Comparison of ENCODE assay signal across 11 cellular contexts in genomic region chr1:228463009-228463558, GRCh38. TPM values are rescaled to one million over a fixed set of nuclear protein-coding genes. Genes with fewer than 3 reads are reported as not detected.
DNase-seq lines count a peak whose midpoint lies in the region; ATAC-seq and TF ChIP-seq lines count a peak whose summit lies in the region.
"Had no signal": no experiment of that assay in that cellular context is flagged by ENCODE, and none has a peak within 500 bp of the region (broad histone marks: within the 10 kb centered on the region; RNA-seq: fewer than 3 reads in every experiment).

No MANE protein-coding gene starts in this region.

- H3K36me3 Mint-ChIP-seq in Calu3 (ENCODE audit: insufficient read depth, unreplicated experiment) (peaks cover 26% of the 10 kb centered on the region), nephron (ENCODE audit: low read depth) (no peaks in the 10 kb centered on the region)
- H3K36me3 Mint-ChIP-seq in activated naive CD8-positive, alpha-beta T cell treated with anti-CD3 and anti-CD28 coated beads, Interleukin-2, amount 10 ng/mL, durations not matched to agents 7 days and 5 days = peaks cover 7% of the 10 kb centered on the region

- intact Hi-C loops in Calu3 (cut with micrococcal nuclease; ENCODE audit: unreplicated experiment) = no loop called here

- H3K4me1 Mint-ChIP-seq in Calu3 (ENCODE audit: low read depth, unreplicated experiment) (peaks cover 19% of the 10 kb centered on the region), nephron (peaks cover 26% of the 10 kb centered on the region)
- peaks cover 62% of the 10 kb centered on the region for H3K4me1 Mint-ChIP-seq in activated naive CD8-positive, alpha-beta T cell treated with anti-CD3 and anti-CD28 coated beads, Interleukin-2, amount 10 ng/mL, durations not matched to agents 7 days and 5 days

- DNase-seq in Calu3 (no peak), COLO668 (lab: John Stamatoyannopoulos, UW; ENCODE audit: unreplicated experiment) (no peak), upper lobe of left lung (no peak)
- no peak for DNase-seq in activated naive CD8-positive, alpha-beta T cell treated with anti-CD3 and anti-CD28 coated beads, Interleukin-2, amount 10 ng/mL, durations not matched to agents 7 days and 5 days
- DNase-seq in stimulated activated naive CD4-positive, alpha-beta T cell (lab: John Stamatoyannopoulos, UW) = no peak
- DNase-seq: HFFc6 had no signal

- no peak overlapping the region for H3K27ac Mint-ChIP-seq in Calu3 (ENCODE audit: unreplicated experiment)
- peak overlapping the region; percentile 88 for H3K27ac Mint-ChIP-seq in activated naive CD8-positive, alpha-beta T cell treated with anti-CD3 and anti-CD28 coated beads, Interleukin-2, amount 10 ng/mL, durations not matched to agents 7 days and 5 days
- no peak overlapping the region for H3K27ac Mint-ChIP-seq in nephron
- H3K27ac Mint-ChIP-seq: HFFc6 had no signal

- POLR2A ChIA-PET in activated naive CD8-positive, alpha-beta T cell treated with anti-CD3 and anti-CD28 coated beads, Interleukin-2, amount 10 ng/mL, durations not matched to agents 7 days and 5 days (lab: Charles Lee) = interaction anchor here (0.9 to 4.9 kb wide), 7 partner anchors 13 to 323 kb away, joined by 3 to 111 read pairs (median 27); partner anchors contain the start of genes GUK1, IBA57, RNF187 and TRIM11

- TF ChIP-seq EP300 in upper lobe of left lung (IDR thresholded peaks at IDR 0.05) = no peak
- TF ChIP-seq EP300 in gastroesophageal sphincter (IDR thresholded peaks at IDR 0.05) = no peak

- H3K9ac ChIP-seq in HUES64 (ENCODE audit: low read depth, low read length) = no peak overlapping the region

- H3K9me3 Mint-ChIP-seq in Calu3 (ENCODE audit: low read depth, unreplicated experiment) (no peaks in the 10 kb centered on the region), nephron (no peaks in the 10 kb centered on the region)
- H3K9me3 Mint-ChIP-seq in activated naive CD8-positive, alpha-beta T cell treated with anti-CD3 and anti-CD28 coated beads, Interleukin-2, amount 10 ng/mL, durations not matched to agents 7 days and 5 days = no peaks in the 10 kb centered on the region
- H3K9me3 Mint-ChIP-seq: HFFc6 had no signal

- no TSS peak for BruUV-seq in Calu3 (replicated peaks; lab: Mats Ljungman, UMichigan)

- WGBS in HUES64 = 71% methylated on average over 5 of the region's 7 CpGs
- WGBS in upper lobe of left lung, 2 donors = 51 to 58% methylated on average over 7 of the region's 7 CpGs
- 50 to 51% methylated on average over 7 of the region's 7 CpGs for WGBS in gastroesophageal sphincter (ENCODE audit: low coverage in 1 of 2), 2 donors

- H3K4me3 Mint-ChIP-seq in Calu3 (ENCODE audit: low read depth, unreplicated experiment) (peak overlapping the region; percentile 52), nephron (peak overlapping the region; percentile 86 to 90 (median 88))
- peak overlapping the region; percentile 82 for H3K4me3 Mint-ChIP-seq in activated naive CD8-positive, alpha-beta T cell treated with anti-CD3 and anti-CD28 coated beads, Interleukin-2, amount 10 ng/mL, durations not matched to agents 7 days and 5 days

- ATAC-seq in activated naive CD8-positive, alpha-beta T cell treated with anti-CD3 and anti-CD28 coated beads, Interleukin-2, amount 10 ng/mL, durations not matched to agents 7 days and 5 days (ENCODE audit: low read depth) = no peak
- no peak for ATAC-seq in upper lobe of left lung (ENCODE audit: low FRiP score in 2 of 2)
- ATAC-seq in gastroesophageal sphincter = no peak

- H3K27ac ChIP-seq in HUES64 (ENCODE audit: low read depth, low read length) = no peak overlapping the region
- H3K27ac ChIP-seq in upper lobe of left lung = no peak overlapping the region
- no peak overlapping the region for H3K27ac ChIP-seq in gastroesophageal sphincter
- H3K27ac ChIP-seq: breast epithelium had no signal

- H3K27me3 ChIP-seq in HUES64 (ENCODE audit: insufficient read depth, low read length) = peaks cover 62% of the 10 kb centered on the region
- H3K27me3 ChIP-seq in upper lobe of left lung = peaks cover 0 to 44% (median 10%) of the 10 kb centered on the region in 4 donors
- H3K27me3 ChIP-seq in gastroesophageal sphincter = peaks cover 100% of the 10 kb centered on the region

- H3K4me1 ChIP-seq in HUES64 (ENCODE audit: insufficient read depth, low read length) (peaks cover 11% of the 10 kb centered on the region), upper lobe of left lung (peaks cover 14 to 41% (median 23%) of the 10 kb centered on the region in 4 donors), gastroesophageal sphincter (peaks cover 0 to 44% (median 15%) of the 10 kb centered on the region in 3 donors)
- H3K4me1 ChIP-seq: breast epithelium had no signal

- peaks cover 79% of the 10 kb centered on the region for H3K27me3 Mint-ChIP-seq in Calu3 (ENCODE audit: unreplicated experiment)
- peaks cover 7% of the 10 kb centered on the region for H3K27me3 Mint-ChIP-seq in activated naive CD8-positive, alpha-beta T cell treated with anti-CD3 and anti-CD28 coated beads, Interleukin-2, amount 10 ng/mL, durations not matched to agents 7 days and 5 days
- H3K27me3 Mint-ChIP-seq in nephron (ENCODE audit: low read depth) = peaks cover 33% of the 10 kb centered on the region

- TF ChIP-seq POLR2A in upper lobe of left lung (IDR thresholded peaks at IDR 0.05) (no peak), gastroesophageal sphincter (IDR thresholded peaks at IDR 0.05) (no peak)

- H3K9me3 ChIP-seq in HUES64 (ENCODE audit: insufficient read depth, low read depth, low read length) = no peaks in the 10 kb centered on the region
- H3K9me3 ChIP-seq in upper lobe of left lung = no peaks in the 10 kb centered on the region
- H3K9me3 ChIP-seq in gastroesophageal sphincter = no peaks in the 10 kb centered on the region
- H3K9me3 ChIP-seq: breast epithelium had no signal

- peak overlapping the region; percentile 72 for H3K4me3 ChIP-seq in HUES64 (ENCODE audit: low read length)
- no peak overlapping the region for H3K4me3 ChIP-seq in upper lobe of left lung
- no peak overlapping the region for H3K4me3 ChIP-seq in gastroesophageal sphincter

- CTCF ChIA-PET in Calu3 (lab: Charles Lee) = no interaction called here

- TF ChIP-seq CTCF in Calu3 (IDR thresholded peaks at IDR 0.05; ENCODE audit: unreplicated experiment) = no peak
- no peak for TF ChIP-seq CTCF in nephron (IDR thresholded peaks at IDR 0.05; ENCODE audit: unreplicated experiment in 3 of 3)
- TF ChIP-seq CTCF in upper lobe of left lung (IDR thresholded peaks at IDR 0.05) = no peak
- no peak for TF ChIP-seq CTCF in gastroesophageal sphincter (IDR thresholded peaks at IDR 0.05)

- H3K36me3 ChIP-seq in HUES64 (ENCODE audit: insufficient read depth, low read length) (no peaks in the 10 kb centered on the region), upper lobe of left lung (no peaks in the 10 kb centered on the region), gastroesophageal sphincter (no peaks in the 10 kb centered on the region)
- H3K36me3 ChIP-seq: breast epithelium had no signal

RNA-seq across cellular contexts. Expression of gene RNF187, which starts 24.1 kb away (rescaled TPM):
- 87.1 and 99.2 TPM in 2 replicates for total RNA-seq in Calu3 (2022)
- polyA plus RNA-seq in HUES64 (2013, experiment 1 of 2) = 32.9 TPM
- polyA plus RNA-seq in HUES64 (2013, experiment 2 of 2) = 37.1 TPM
- total RNA-seq in activated naive CD8-positive, alpha-beta T cell treated with anti-CD3 and anti-CD28 coated beads, Interleukin-2, amount 10 ng/mL, durations not matched to agents 7 days and 5 days = 100 to 1,000 TPM; 128 to 143 TPM
- total RNA-seq in upper lobe of left lung = 100 to 1,000 TPM in 1 of 6 donors, 10 to 100 TPM in 5; 36.1 to 105 (median 71.2) TPM
- 10 to 100 TPM; 33.9 to 80.6 (median 52.4) TPM for total RNA-seq in gastroesophageal sphincter

RNA-seq across cellular contexts. Expression of gene TRIM17, which starts 46.4 kb away (rescaled TPM):
- total RNA-seq in Calu3 (2022) (2.3 and 3.8 TPM in 2 replicates), upper lobe of left lung (10 to 100 TPM in 1 of 6 donors, 1 to 10 TPM in 5; 1.2 to 21.0 (median 2.4) TPM), gastroesophageal sphincter (not detected)
- polyA plus RNA-seq in HUES64 (2013, experiment 1 of 2) = 1.7 TPM
- 2.1 TPM for polyA plus RNA-seq in HUES64 (2013, experiment 2 of 2)
- total RNA-seq in activated naive CD8-positive, alpha-beta T cell treated with anti-CD3 and anti-CD28 coated beads, Interleukin-2, amount 10 ng/mL, durations not matched to agents 7 days and 5 days = 1 to 10 TPM; 3.4 to 4.3 TPM
- total RNA-seq: NCI-H460 had no signal

RNA-seq across cellular contexts. Expression of gene TRIM11, which starts 56.4 kb away (rescaled TPM):
- total RNA-seq in Calu3 (2022) (62.9 and 68.2 TPM in 2 replicates), upper lobe of left lung (10 to 100 TPM; 25.7 to 43.0 (median 30.8) TPM), gastroesophageal sphincter (10 to 100 TPM; 16.3 to 24.6 (median 21.9) TPM)
- 19.2 TPM for polyA plus RNA-seq in HUES64 (2013, experiment 1 of 2)
- polyA plus RNA-seq in HUES64 (2013, experiment 2 of 2) = 17.4 TPM
- total RNA-seq in activated naive CD8-positive, alpha-beta T cell treated with anti-CD3 and anti-CD28 coated beads, Interleukin-2, amount 10 ng/mL, durations not matched to agents 7 days and 5 days = 10 to 100 TPM; 66.6 to 73.2 TPM
